Comparison of ENCODE assay signal across 21 cellular contexts in the genomic region with DNA sequence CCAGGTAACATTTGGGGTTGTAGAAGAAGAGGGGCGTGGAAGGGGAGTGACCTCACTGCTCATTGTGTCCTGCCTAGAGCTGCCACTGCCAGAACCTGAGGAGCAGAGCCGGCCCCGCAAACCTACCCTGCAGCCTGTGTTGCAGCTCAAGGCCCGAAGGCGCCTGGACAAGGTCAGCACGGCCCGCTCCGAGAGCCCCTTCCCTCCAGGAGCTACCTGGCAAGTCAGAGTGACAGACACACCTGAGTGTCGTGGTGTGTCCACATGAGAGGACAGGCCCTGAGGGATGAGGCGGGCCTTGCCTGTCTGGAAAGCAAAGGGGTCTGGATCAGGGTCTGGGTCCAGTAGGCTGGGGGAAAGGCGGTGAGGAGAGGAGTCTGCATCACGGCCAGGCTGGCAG. TPM values are rescaled to one million over a fixed set of nuclear protein-coding genes. Genes with fewer than 3 reads are reported as not detected.
"Had no signal": no experiment of that assay in that cellular context is flagged by ENCODE, and none has a peak within 500 bp of the region (broad histone marks: within the 10 kb centered on the region; RNA-seq: fewer than 3 reads in every experiment).

No MANE protein-coding gene starts in this region.

- H3K27ac Mint-ChIP-seq: activated CD4-positive, alpha-beta memory T cell treated with anti-CD3 and anti-CD28 coated beads, Interleukin-2, amount 10 ng/mL, durations not matched to agents 7 days and 5 days; activated T-helper 17 cell treated with anti-CD3 and anti-CD28 coated beads, Interleukin-2, amount 50 U/mL, for 72 hours; nephron; stimulated activated naive B cell treated with anti-CD40 and anti-IgM and Interleukin-4, amounts not matched to agents 10 μg/mL and 1 μg/mL and 100 μg/mL, for 72 hours; type B pancreatic cell had no signal

- H3K27me3 Mint-ChIP-seq: activated CD4-positive, alpha-beta memory T cell treated with anti-CD3 and anti-CD28 coated beads, Interleukin-2, amount 10 ng/mL, durations not matched to agents 7 days and 5 days; activated naive CD8-positive, alpha-beta T cell treated with anti-CD3 and anti-CD28 coated beads for 36 hours; activated T-helper 17 cell treated with anti-CD3 and anti-CD28 coated beads, Interleukin-2, amount 50 U/mL, for 72 hours; effector memory CD8-positive, alpha-beta T cell; stimulated activated naive B cell treated with anti-CD40 and anti-IgM and Interleukin-4, amounts not matched to agents 10 μg/mL and 1 μg/mL and 100 μg/mL, for 72 hours; type B pancreatic cell had no signal

- ATAC-seq: activated T-helper 17 cell treated with anti-CD3 and anti-CD28 coated beads, Interleukin-2, amount 50 U/mL, for 72 hours; effector memory CD8-positive, alpha-beta T cell; gastroesophageal sphincter; left colon; sciatic nerve; stimulated activated naive B cell treated with anti-CD40 and anti-IgM and Interleukin-4, amounts not matched to agents 10 μg/mL and 1 μg/mL and 100 μg/mL, for 72 hours had no signal

- H3K36me3 Mint-ChIP-seq: type B pancreatic cell had no signal

- DNase-seq: activated CD4-positive, alpha-beta memory T cell treated with anti-CD3 and anti-CD28 coated beads, Interleukin-2, amount 10 ng/mL, durations not matched to agents 7 days and 5 days; activated CD4-positive, alpha-beta T cell treated with anti-CD3 and anti-CD28 coated beads for 48 hours; activated naive CD8-positive, alpha-beta T cell treated with anti-CD3 and anti-CD28 coated beads for 36 hours; central memory CD4-positive, alpha-beta T cell; dorsolateral prefrontal cortex; effector memory CD8-positive, alpha-beta T cell; esophagus squamous epithelium; head of caudate nucleus; left colon; mesenchymal stem cell; nucleus accumbens; small intestine; stimulated activated naive B cell treated with anti-CD40 and anti-IgM and Interleukin-4, amounts not matched to agents 10 μg/mL and 1 μg/mL and 100 μg/mL, for 72 hours had no signal

- H3K9me3 Mint-ChIP-seq: activated CD4-positive, alpha-beta memory T cell treated with anti-CD3 and anti-CD28 coated beads, Interleukin-2, amount 10 ng/mL, durations not matched to agents 7 days and 5 days; activated naive CD8-positive, alpha-beta T cell treated with anti-CD3 and anti-CD28 coated beads for 36 hours; activated T-helper 17 cell treated with anti-CD3 and anti-CD28 coated beads, Interleukin-2, amount 50 U/mL, for 72 hours; effector memory CD8-positive, alpha-beta T cell; nephron; stimulated activated naive B cell treated with anti-CD40 and anti-IgM and Interleukin-4, amounts not matched to agents 10 μg/mL and 1 μg/mL and 100 μg/mL, for 72 hours; type B pancreatic cell had no signal

- H3K4me3 Mint-ChIP-seq: activated CD4-positive, alpha-beta memory T cell treated with anti-CD3 and anti-CD28 coated beads, Interleukin-2, amount 10 ng/mL, durations not matched to agents 7 days and 5 days; activated naive CD8-positive, alpha-beta T cell treated with anti-CD3 and anti-CD28 coated beads for 36 hours; activated T-helper 17 cell treated with anti-CD3 and anti-CD28 coated beads, Interleukin-2, amount 50 U/mL, for 72 hours; effector memory CD8-positive, alpha-beta T cell; nephron; stimulated activated naive B cell treated with anti-CD40 and anti-IgM and Interleukin-4, amounts not matched to agents 10 μg/mL and 1 μg/mL and 100 μg/mL, for 72 hours; type B pancreatic cell had no signal

RNA-seq across cellular contexts. Expression of gene ZBTB32, which starts 20.2 kb away (rescaled TPM):
- total RNA-seq: astrocyte, thoracic aorta, vagina had no signal
